In genomic region chr1:17125756-17126237, GRCh38 we compare ENCODE assay signal across 8 cellular contexts. TPM values are rescaled to one million over a fixed set of nuclear protein-coding genes. Genes with fewer than 3 reads are reported as not detected.
DNase-seq lines count a peak whose midpoint lies in the region; ATAC-seq and TF ChIP-seq lines count a peak whose summit lies in the region.

No MANE protein-coding gene starts in this region.

- no peak overlapping the region for H3K4me3 Mint-ChIP-seq in CD4-positive, alpha-beta memory T cell
- H3K4me3 Mint-ChIP-seq in activated CD8-positive, alpha-beta T cell treated with anti-CD3 and anti-CD28 coated beads for 36 hours = no peak overlapping the region

- H3K27ac ChIP-seq in CD4-positive, alpha-beta memory T cell (ENCODE audit: low read depth, low read length) = no peak overlapping the region
- H3K27ac ChIP-seq in mesenchymal stem cell (ENCODE audit: low read length, poor library complexity, severe bottlenecking) = peak overlapping the region; percentile 0

- TF ChIP-seq CTCF in activated CD8-positive, alpha-beta T cell treated with anti-CD3 and anti-CD28 coated beads for 36 hours (IDR thresholded peaks at IDR 0.05) = peak; percentile 86

- ATAC-seq in activated CD8-positive, alpha-beta T cell treated with anti-CD3 and anti-CD28 coated beads for 36 hours = peak; percentile 87
- ATAC-seq in GM21737 (IDR thresholded peaks at IDR 0.05; ENCODE audit: unreplicated experiment) = no peak

- H3K4me1 Mint-ChIP-seq in CD4-positive, alpha-beta memory T cell = peaks cover 0 to 2% (median 0%) of the 10 kb centered on the region in 4 donors
- no peaks in the 10 kb centered on the region for H3K4me1 Mint-ChIP-seq in activated CD8-positive, alpha-beta T cell treated with anti-CD3 and anti-CD28 coated beads for 36 hours (ENCODE audit: low read depth)

- no peaks in the 10 kb centered on the region for H3K9me3 ChIP-seq in CD4-positive, alpha-beta memory T cell (ENCODE audit: control insufficient read depth in 1 of 2, low read length in 2 of 2)
- H3K9me3 ChIP-seq in mesenchymal stem cell (ENCODE audit: control insufficient read depth, low read length) = no peaks in the 10 kb centered on the region

- peak overlapping the region in 1 of 2 experiments; percentile 62 for H2BK12ac ChIP-seq in mesenchymal stem cell (ENCODE audit: low read length in 2 of 2)

- H3K27me3 ChIP-seq in CD4-positive, alpha-beta memory T cell (ENCODE audit: insufficient read depth, low read length) = no peaks in the 10 kb centered on the region
- peaks cover 0 to 41% of the 10 kb centered on the region in 2 experiments for H3K27me3 ChIP-seq in mesenchymal stem cell (ENCODE audit: control insufficient read depth in 1 of 2, insufficient read depth in 1 of 2, low read length in 2 of 2)

- H3K27ac Mint-ChIP-seq in CD4-positive, alpha-beta memory T cell = peak overlapping the region in 1 of 7 donors; percentile 30
- H3K27ac Mint-ChIP-seq in activated CD8-positive, alpha-beta T cell treated with anti-CD3 and anti-CD28 coated beads for 36 hours = no peak overlapping the region

- peak overlapping the region; percentile 37 for H3K9ac ChIP-seq in mesenchymal stem cell (ENCODE audit: low read length)

- H2BK15ac ChIP-seq in mesenchymal stem cell (ENCODE audit: low read depth, poor library complexity, severe bottlenecking) = no peak overlapping the region

- H3K18ac ChIP-seq in mesenchymal stem cell (ENCODE audit: low read depth in 1 of 2, low read length in 2 of 2) = no peak overlapping the region

- no peaks in the 10 kb centered on the region for H3K36me3 Mint-ChIP-seq in CD4-positive, alpha-beta memory T cell
- no peaks in the 10 kb centered on the region for H3K36me3 Mint-ChIP-seq in activated CD8-positive, alpha-beta T cell treated with anti-CD3 and anti-CD28 coated beads for 36 hours (ENCODE audit: low read depth)

- H2AFZ ChIP-seq in mesenchymal stem cell (ENCODE audit: low read depth, low read length) = no peak overlapping the region

- CTCF ChIA-PET in CD4-positive, alpha-beta memory T cell (lab: Charles Lee; ENCODE audit: partially characterized antibody) = interaction anchor here (0.9 to 9.2 kb wide), 9 partner anchors 10 to 211 kb away, joined by 3 to 144 read pairs (median 4); no protein-coding TSS in a partner anchor
- CTCF ChIA-PET in HEK293T (lab: Yijun Ruan, JAX) = interaction anchor here (0.6 to 3.0 kb wide), 7 partner anchors 55 to 739 kb away, joined by 3 to 31 read pairs (median 3); no protein-coding TSS in a partner anchor
- CTCF ChIA-PET in activated CD8-positive, alpha-beta T cell treated with anti-CD3 and anti-CD28 coated beads for 36 hours (lab: Charles Lee) = interaction anchor here (0.6 to 10.4 kb wide), 31 partner anchors 8 to 243 kb away, joined by 3 to 163 read pairs (median 3); partner anchors contain the start of gene PADI3

- peak overlapping the region; percentile 13 for H2AK5ac ChIP-seq in mesenchymal stem cell (ENCODE audit: low read length, severe bottlenecking)

- POLR2A ChIA-PET in CD4-positive, alpha-beta memory T cell (lab: Charles Lee; ENCODE audit: partially characterized antibody) = interaction anchor here (1.6 kb wide), 1 partner anchor 111 kb away, joined by 6 read pairs; no protein-coding TSS in a partner anchor
- POLR2A ChIA-PET in HEK293T (lab: Yijun Ruan, JAX) = interaction anchor here (1.2 to 2.1 kb wide), 2 partner anchors 109 to 114 kb away, joined by 3 to 4 read pairs; no protein-coding TSS in a partner anchor
- POLR2A ChIA-PET in activated CD8-positive, alpha-beta T cell treated with anti-CD3 and anti-CD28 coated beads for 36 hours (lab: Charles Lee) = interaction anchor here (1.1 kb wide), 1 partner anchor 111 kb away, joined by 6 read pairs; no protein-coding TSS in a partner anchor

- no peaks in the 10 kb centered on the region for H3K36me3 ChIP-seq in CD4-positive, alpha-beta memory T cell (ENCODE audit: insufficient read depth, low read length)
- H3K36me3 ChIP-seq in mesenchymal stem cell (ENCODE audit: control insufficient read depth in 1 of 2, insufficient read depth in 2 of 2, low read depth in 1 of 2, low read length in 2 of 2) = no peaks in the 10 kb centered on the region

- no peak overlapping the region for H3K4me3 ChIP-seq in CD4-positive, alpha-beta memory T cell (ENCODE audit: low read length in 2 of 2)
- H3K4me3 ChIP-seq in mesenchymal stem cell (ENCODE audit: insufficient read depth in 1 of 2, low read depth in 1 of 2, low read length in 2 of 2) = no peak overlapping the region

- no peak overlapping the region for H3K23ac ChIP-seq in mesenchymal stem cell (ENCODE audit: low read length in 2 of 2)

- H3K4me2 ChIP-seq in mesenchymal stem cell (ENCODE audit: low read length, poor library complexity, severe bottlenecking) = no peak overlapping the region

- H3K9me3 Mint-ChIP-seq in CD4-positive, alpha-beta memory T cell = no peaks in the 10 kb centered on the region
- no peaks in the 10 kb centered on the region for H3K9me3 Mint-ChIP-seq in activated CD8-positive, alpha-beta T cell treated with anti-CD3 and anti-CD28 coated beads for 36 hours

- 23% methylated on average over 13 of the region's 16 CpGs for WGBS in mesenchymal stem cell

- H4K8ac ChIP-seq in mesenchymal stem cell (ENCODE audit: low read length) = no peak overlapping the region

- H2BK120ac ChIP-seq in mesenchymal stem cell (ENCODE audit: low read depth, low read length) = peak overlapping the region; percentile 23

- H3K4me1 ChIP-seq in CD4-positive, alpha-beta memory T cell (ENCODE audit: insufficient read depth, low read length) = no peaks in the 10 kb centered on the region
- H3K4me1 ChIP-seq in mesenchymal stem cell (ENCODE audit: control insufficient read depth, insufficient read depth, low read depth, low read length) = peaks cover 24% of the 10 kb centered on the region

- peaks cover 5 to 18% of the 10 kb centered on the region in 2 donors for H3K27me3 Mint-ChIP-seq in CD4-positive, alpha-beta memory T cell
- H3K27me3 Mint-ChIP-seq in activated CD8-positive, alpha-beta T cell treated with anti-CD3 and anti-CD28 coated beads for 36 hours = peaks cover 16% of the 10 kb centered on the region

- peak; percentile 65 to 74 (median 69) for DNase-seq in CD4-positive, alpha-beta memory T cell
- peak; percentile 90 for DNase-seq in HEK293T (ENCODE audit: extremely low spot score)
- peak; percentile 30 for DNase-seq in NCI-H774 (lab: John Stamatoyannopoulos, UW)
- DNase-seq in activated CD8-positive, alpha-beta T cell treated with anti-CD3 and anti-CD28 coated beads for 36 hours = peak; percentile 89
- DNase-seq in ecto neural progenitor cell (ENCODE audit: low spot score) = peak; percentile 94
- peak; percentile 78 for DNase-seq in mesenchymal stem cell
- peak; percentile 86 for DNase-seq in stimulated activated CD8-positive, alpha-beta memory T cell treated with anti-CD3 and anti-CD28 coated beads, Interleukin-15, amount 100 ng/mL, for 24 hours (ENCODE audit: low read depth)

- no peak overlapping the region for H3K14ac ChIP-seq in mesenchymal stem cell (ENCODE audit: low read length in 2 of 2)

- H3K79me1 ChIP-seq in mesenchymal stem cell (replicated peaks; ENCODE audit: low read length, poor library complexity, severe bottlenecking) = no peaks in the 10 kb centered on the region

- no peak overlapping the region for H2BK5ac ChIP-seq in mesenchymal stem cell (ENCODE audit: low read depth, low read length, poor library complexity, severe bottlenecking)

- no peak overlapping the region for H4K91ac ChIP-seq in mesenchymal stem cell (ENCODE audit: low read length)

- intact Hi-C loops in CD4-positive, alpha-beta memory T cell (cut with micrococcal nuclease) = loop anchor here (1.0 to 10.0 kb wide), 3 partner anchors 112 to 281 kb away; no protein-coding TSS in a partner anchor
- intact Hi-C loops in activated CD8-positive, alpha-beta T cell treated with anti-CD3 and anti-CD28 coated beads for 36 hours (cut with micrococcal nuclease) = loop anchor here (1.0 kb wide), 1 partner anchor 112 kb away; no protein-coding TSS in a partner anchor

- no peak overlapping the region for H3K4ac ChIP-seq in mesenchymal stem cell (ENCODE audit: low read depth in 1 of 2, low read length in 2 of 2)

TF ChIP-seq in HEK293T, 16 proteins besides CTCF, POLR2A, EP300 and RAD21:
- TF ChIP-seq ELF4 (IDR thresholded peaks at IDR 0.05) (no peak), SP1 (IDR thresholded peaks at IDR 0.05) (no peak), LEF1 (IDR thresholded peaks at IDR 0.05; ENCODE audit: borderline replicate concordance) (no peak), SUZ12 (IDR thresholded peaks at IDR 0.05) (no peak), CTBP1 (IDR thresholded peaks at IDR 0.05; ENCODE audit: borderline replicate concordance) (no peak), HDGF (IDR thresholded peaks at IDR 0.05; ENCODE audit: borderline replicate concordance) (no peak)

RNA-seq across cellular contexts. Expression of gene PADI2, which starts 6.5 kb away (rescaled TPM):
- total RNA-seq in CD4-positive, alpha-beta memory T cell = under 1 TPM in 1 of 2 experiments, not detected in 1; 0.14 TPM
- polyA plus RNA-seq in CD4-positive, alpha-beta memory T cell = not detected
- total RNA-seq in activated CD8-positive, alpha-beta T cell treated with anti-CD3 and anti-CD28 coated beads for 36 hours = not detected
- 0.04 TPM for polyA plus RNA-seq in mesenchymal stem cell (2013, experiment 1 of 2)
- 0.03 TPM for polyA plus RNA-seq in mesenchymal stem cell (2013, experiment 2 of 2)

Comparison
In these comparisons a context has a peak if more than half of its experiments do, and no peak if none do; other contexts are left out.
1. DNase-seq: peak in every context shown above with its lines; median percentile 94 in ecto neural progenitor cell; 90 in HEK293T; 89 in activated CD8-positive, alpha-beta T cell treated with anti-CD3 and anti-CD28 coated beads for 36 hours; 86 in stimulated activated CD8-positive, alpha-beta memory T cell treated with anti-CD3 and anti-CD28 coated beads, Interleukin-15, amount 100 ng/mL, for 24 hours; 78 in mesenchymal stem cell; 69 in CD4-positive, alpha-beta memory T cell; 30 in NCI-H774.